Comparison of ENCODE assay signal across 10 cellular contexts in the genomic region with DNA sequence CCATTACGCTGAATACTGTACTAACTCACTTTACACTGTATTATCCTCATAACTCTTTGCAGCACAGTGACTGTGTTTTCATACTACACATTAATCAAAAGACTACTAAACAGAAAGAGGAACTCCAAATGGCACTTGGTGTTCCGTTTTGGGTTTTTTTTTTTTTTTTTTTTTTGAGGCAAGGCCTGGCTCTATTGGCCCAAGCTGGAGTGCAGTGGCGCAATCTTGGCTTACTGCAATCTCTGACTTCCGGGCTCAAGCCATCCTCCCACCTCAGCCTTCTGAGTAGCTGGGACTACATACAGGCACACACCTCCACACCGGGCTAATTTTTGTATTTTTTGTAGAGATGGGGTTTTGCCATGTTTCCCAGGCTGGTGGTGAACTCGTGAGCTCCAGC. TPM values are rescaled to one million over a fixed set of nuclear protein-coding genes. Genes with fewer than 3 reads are reported as not detected.
DNase-seq lines count a peak whose midpoint lies in the region; ATAC-seq, FAIRE-seq and TF ChIP-seq lines count a peak whose summit lies in the region.
"Had no signal": no experiment of that assay in that cellular context is flagged by ENCODE, and none has a peak within 500 bp of the region (broad histone marks: within the 10 kb centered on the region; RNA-seq: fewer than 3 reads in every experiment).

No MANE protein-coding gene starts in this region.

- intact Hi-C loops in MCF 10A (cut with micrococcal nuclease) = no loop called here
- intact Hi-C loops in mammary epithelial cell (cut with micrococcal nuclease) = no loop called here

- no peak overlapping the region for H4K8ac ChIP-seq in mesenchymal stem cell (ENCODE audit: low read length)

- no peak overlapping the region for H3K4ac ChIP-seq in mesenchymal stem cell (ENCODE audit: low read depth in 1 of 2, low read length in 2 of 2)

- no peak overlapping the region for H3K14ac ChIP-seq in mesenchymal stem cell (ENCODE audit: low read length in 2 of 2)

- H3K79me1 ChIP-seq in mesenchymal stem cell (replicated peaks; ENCODE audit: low read length, poor library complexity, severe bottlenecking) = peaks cover 31% of the 10 kb centered on the region

- H3K4me1 ChIP-seq in mammary epithelial cell (ENCODE audit: insufficient read depth, low read length) (no peaks in the 10 kb centered on the region), mesenchymal stem cell (ENCODE audit: control insufficient read depth, insufficient read depth, low read depth, low read length) (no peaks in the 10 kb centered on the region)

- H4K91ac ChIP-seq in mesenchymal stem cell (ENCODE audit: low read length) = no peak overlapping the region

- H3K79me2 ChIP-seq in mammary epithelial cell (ENCODE audit: insufficient read depth, low read length) = peaks cover 33% of the 10 kb centered on the region

- no peak overlapping the region for H3K18ac ChIP-seq in mesenchymal stem cell (ENCODE audit: low read depth in 1 of 2, low read length in 2 of 2)

- peak; percentile 95 for ATAC-seq in HG03135 (IDR thresholded peaks at IDR 0.05; ENCODE audit: unreplicated experiment)
- peak; percentile 78 for ATAC-seq in activated CD8-positive, alpha-beta T cell treated with anti-CD3 and anti-CD28 coated beads, Interleukin-2, amount 10 ng/mL, durations not matched to agents 7 days and 5 days

- H3K9me3 Mint-ChIP-seq in MCF 10A (ENCODE audit: unreplicated experiment) = no peaks in the 10 kb centered on the region
- H3K9me3 Mint-ChIP-seq in activated CD8-positive, alpha-beta T cell treated with anti-CD3 and anti-CD28 coated beads, Interleukin-2, amount 10 ng/mL, durations not matched to agents 7 days and 5 days (ENCODE audit: insufficient read depth) = no peaks in the 10 kb centered on the region
- H3K9me3 Mint-ChIP-seq: CD8-positive, alpha-beta memory T cell had no signal

- no peak overlapping the region for H2BK15ac ChIP-seq in mesenchymal stem cell (ENCODE audit: low read depth, poor library complexity, severe bottlenecking)

- H3K27ac Mint-ChIP-seq in MCF 10A (ENCODE audit: low read depth, unreplicated experiment) = no peak overlapping the region
- peak overlapping the region; percentile 46 for H3K27ac Mint-ChIP-seq in activated CD8-positive, alpha-beta T cell treated with anti-CD3 and anti-CD28 coated beads, Interleukin-2, amount 10 ng/mL, durations not matched to agents 7 days and 5 days

- no peak overlapping the region for H2BK12ac ChIP-seq in mesenchymal stem cell (ENCODE audit: low read length in 2 of 2)

- no peak overlapping the region for H2AK5ac ChIP-seq in mesenchymal stem cell (ENCODE audit: low read length, severe bottlenecking)

- no peak overlapping the region for H2AFZ ChIP-seq in mammary epithelial cell (ENCODE audit: low read depth, low read length)
- H2AFZ ChIP-seq in mesenchymal stem cell (ENCODE audit: low read depth, low read length) = no peak overlapping the region

- H3K9me3 ChIP-seq in mammary epithelial cell (replicated peaks; ENCODE audit: insufficient read depth, low read length) = no peaks in the 10 kb centered on the region
- H3K9me3 ChIP-seq in mesenchymal stem cell (ENCODE audit: control insufficient read depth, low read length) = no peaks in the 10 kb centered on the region

- dilution Hi-C loops in mammary epithelial cell (cut with HindIII; ENCODE audit: low sequenced_read_pairs) = no loop called here

- no peak overlapping the region for H3K9ac ChIP-seq in mammary epithelial cell (ENCODE audit: insufficient read depth, low read length)
- no peak overlapping the region for H3K9ac ChIP-seq in mesenchymal stem cell (ENCODE audit: low read length)

- H3K4me2 ChIP-seq in mammary epithelial cell (ENCODE audit: insufficient read depth, low read depth, low read length) = no peak overlapping the region
- H3K4me2 ChIP-seq in mesenchymal stem cell (ENCODE audit: low read length, poor library complexity, severe bottlenecking) = no peak overlapping the region

- H3K4me1 Mint-ChIP-seq in MCF 10A (ENCODE audit: insufficient read depth, unreplicated experiment) = peaks cover 12% of the 10 kb centered on the region
- H3K4me1 Mint-ChIP-seq in activated CD8-positive, alpha-beta T cell treated with anti-CD3 and anti-CD28 coated beads, Interleukin-2, amount 10 ng/mL, durations not matched to agents 7 days and 5 days (ENCODE audit: low read depth) = peaks cover 13% of the 10 kb centered on the region

- BruUV-seq in MCF 10A (replicated peaks; lab: Mats Ljungman, UMichigan) (no TSS peak), mammary epithelial cell (replicated peaks; lab: Mats Ljungman, UMichigan) (no TSS peak)

- H3K27me3 Mint-ChIP-seq in MCF 10A (ENCODE audit: insufficient read depth, unreplicated experiment) = no peaks in the 10 kb centered on the region
- H3K27me3 Mint-ChIP-seq in activated CD8-positive, alpha-beta T cell treated with anti-CD3 and anti-CD28 coated beads, Interleukin-2, amount 10 ng/mL, durations not matched to agents 7 days and 5 days (ENCODE audit: low read depth) = no peaks in the 10 kb centered on the region
- H3K27me3 Mint-ChIP-seq: CD8-positive, alpha-beta memory T cell had no signal

- DNase-seq in MCF 10A (ENCODE audit: unreplicated experiment) = peak; percentile 63
- no peak for DNase-seq in mammary epithelial cell
- peak; percentile 52 for DNase-seq in activated CD8-positive, alpha-beta T cell treated with anti-CD3 and anti-CD28 coated beads, Interleukin-2, amount 10 ng/mL, durations not matched to agents 7 days and 5 days
- peak; percentile 48 for DNase-seq in pons (ENCODE audit: low spot score)
- DNase-seq in mesenchymal stem cell = no peak
- no peak for DNase-seq in DMS53 (lab: John Stamatoyannopoulos, UW)
- no peak for DNase-seq in urothelium cell line (ENCODE audit: low spot score)

- H3K36me3 Mint-ChIP-seq in MCF 10A (ENCODE audit: insufficient read depth, unreplicated experiment) = peaks cover 12% of the 10 kb centered on the region
- peaks cover 13% of the 10 kb centered on the region for H3K36me3 Mint-ChIP-seq in activated CD8-positive, alpha-beta T cell treated with anti-CD3 and anti-CD28 coated beads, Interleukin-2, amount 10 ng/mL, durations not matched to agents 7 days and 5 days (ENCODE audit: low read depth)

- H2BK5ac ChIP-seq in mesenchymal stem cell (ENCODE audit: low read depth, low read length, poor library complexity, severe bottlenecking) = no peak overlapping the region

- POLR2A ChIA-PET in MCF 10A (lab: Yijun Ruan, JAX) = interaction anchor here (0.6 to 3.6 kb wide), 4 partner anchors 10 to 249 kb away, joined by 3 to 14 read pairs (median 4); partner anchors contain the start of gene KLHL8
- POLR2A ChIA-PET in activated CD8-positive, alpha-beta T cell treated with anti-CD3 and anti-CD28 coated beads, Interleukin-2, amount 10 ng/mL, durations not matched to agents 7 days and 5 days (lab: Charles Lee) = interaction anchor here (2.9 kb wide), 1 partner anchor 10 kb away, joined by 8 read pairs; the partner anchor contains the start of gene KLHL8

- no peaks in the 10 kb centered on the region for H4K20me1 ChIP-seq in mammary epithelial cell (ENCODE audit: insufficient read depth, low read length)

- CTCF ChIA-PET in MCF 10A (lab: Yijun Ruan, JAX) (interaction anchor here (0.6 kb wide), 3 partner anchors 36 to 179 kb away, joined by 3 read pairs; no protein-coding TSS in a partner anchor), mammary epithelial cell (lab: Charles Lee; ENCODE audit: low non-redundant PET) (no interaction called here)
- CTCF ChIA-PET in activated CD8-positive, alpha-beta T cell treated with anti-CD3 and anti-CD28 coated beads, Interleukin-2, amount 10 ng/mL, durations not matched to agents 7 days and 5 days (lab: Charles Lee) = interaction anchor here (0.9 to 2.6 kb wide), 3 partner anchors 10 to 59 kb away, joined by 3 to 13 read pairs (median 3); partner anchors contain the start of gene KLHL8

- H3K23ac ChIP-seq in mesenchymal stem cell (ENCODE audit: low read length in 2 of 2) = no peak overlapping the region

- no peak overlapping the region for H3K4me3 ChIP-seq in mammary epithelial cell (replicated peaks in 1 of 3; ENCODE audit: insufficient read depth in 1 of 3, low read depth in 2 of 3, low read length in 3 of 3)
- H3K4me3 ChIP-seq in mesenchymal stem cell (ENCODE audit: insufficient read depth in 1 of 2, low read depth in 1 of 2, low read length in 2 of 2) = no peak overlapping the region

- no peak overlapping the region for H2BK120ac ChIP-seq in mesenchymal stem cell (ENCODE audit: low read depth, low read length)

- FAIRE-seq in urothelium cell line (lab: Jason Lieb, UNC) = no peak
- FAIRE-seq: endothelial cell of umbilical vein had no signal

- no peaks in the 10 kb centered on the region for H3K27me3 ChIP-seq in mammary epithelial cell (ENCODE audit: insufficient read depth, low read length)
- no peaks in the 10 kb centered on the region for H3K27me3 ChIP-seq in mesenchymal stem cell (ENCODE audit: control insufficient read depth in 1 of 2, insufficient read depth in 1 of 2, low read length in 2 of 2)

- H3K27ac ChIP-seq in mammary epithelial cell (ENCODE audit: insufficient read depth, low read depth, low read length) = no peak overlapping the region
- no peak overlapping the region for H3K27ac ChIP-seq in mesenchymal stem cell (ENCODE audit: low read length, poor library complexity, severe bottlenecking)

- no peak overlapping the region for H3K4me3 Mint-ChIP-seq in MCF 10A (ENCODE audit: unreplicated experiment)
- H3K4me3 Mint-ChIP-seq in activated CD8-positive, alpha-beta T cell treated with anti-CD3 and anti-CD28 coated beads, Interleukin-2, amount 10 ng/mL, durations not matched to agents 7 days and 5 days = peak overlapping the region; percentile 42
- H3K4me3 Mint-ChIP-seq: CD8-positive, alpha-beta memory T cell had no signal

- TF ChIP-seq CTCF in MCF 10A (IDR thresholded peaks at IDR 0.05; ENCODE audit: unreplicated experiment) (no peak), mammary epithelial cell (conservative IDR thresholded peaks at IDR 0.05 in 1 of 2, IDR thresholded peaks at IDR 0.05 in 1 of 2; ENCODE audit: extremely low read depth in 1 of 2, insufficient read depth in 1 of 2, low read depth in 1 of 2, low read length in 2 of 2) (no peak)

- in situ Hi-C loops in mammary epithelial cell (cut with MboI; ENCODE audit: low sequenced_read_pairs in 2 of 2) = no loop called here

- WGBS in mammary epithelial cell (ENCODE audit: low coverage, missing lambda C conversion rate) = 75% methylated on average over 5 of the region's 6 CpGs
- 87% methylated on average over 4 of the region's 6 CpGs for WGBS in mesenchymal stem cell

- no peaks in the 10 kb centered on the region for H3K36me3 ChIP-seq in mammary epithelial cell (ENCODE audit: insufficient read depth, low read length)
- H3K36me3 ChIP-seq in mesenchymal stem cell (ENCODE audit: control insufficient read depth in 1 of 2, insufficient read depth in 2 of 2, low read depth in 1 of 2, low read length in 2 of 2) = no peaks in the 10 kb centered on the region

RNA-seq across cellular contexts. Expression of gene KLHL8, which starts 10.7 kb away (rescaled TPM):
- total RNA-seq in MCF 10A (2022) (12.9 and 14.9 TPM in 2 replicates), mammary epithelial cell (10 to 100 TPM in 1 of 2 donors, 1 to 10 TPM in 1; 6.5 to 10.8 TPM)
- 3.5 TPM for polyA plus RNA-seq in mammary epithelial cell
- 8.6 TPM for polyA minus RNA-seq in mammary epithelial cell
- 10 to 100 TPM; 13.4 to 15.8 TPM for total RNA-seq in activated CD8-positive, alpha-beta T cell treated with anti-CD3 and anti-CD28 coated beads, Interleukin-2, amount 10 ng/mL, durations not matched to agents 7 days and 5 days
- polyA plus RNA-seq in mesenchymal stem cell (2013, experiment 1 of 2) = 5.6 TPM
- 5.5 TPM for polyA plus RNA-seq in mesenchymal stem cell (2013, experiment 2 of 2)

Comparison
In these comparisons a context has a peak if more than half of its experiments do, and no peak if none do; other contexts are left out.
1. DNase-seq: peak in MCF 10A (single experiment), activated CD8-positive, alpha-beta T cell treated with anti-CD3 and anti-CD28 coated beads, Interleukin-2, amount 10 ng/mL, durations not matched to agents 7 days and 5 days (single experiment) and pons (single experiment); none in mammary epithelial cell (single experiment), mesenchymal stem cell (single experiment), DMS53 (single experiment) and urothelium cell line (single experiment).